9 cellular contexts compared by ENCODE assay signal in genomic region chr4:185573651-185574199, GRCh38. TPM values are rescaled to one million over a fixed set of nuclear protein-coding genes. Genes with fewer than 3 reads are reported as not detected.
DNase-seq lines count a peak whose midpoint lies in the region; ATAC-seq and TF ChIP-seq lines count a peak whose summit lies in the region.
"Had no signal": no experiment of that assay in that cellular context is flagged by ENCODE, and none has a peak within 500 bp of the region (broad histone marks: within the 10 kb centered on the region; RNA-seq: fewer than 3 reads in every experiment).

No MANE protein-coding gene starts in this region.

- no peak overlapping the region for H4K5ac ChIP-seq in mesendoderm (ENCODE audit: low read length)

- H3K36me3 Mint-ChIP-seq in Calu3 (ENCODE audit: insufficient read depth, unreplicated experiment) = no peaks in the 10 kb centered on the region
- H3K36me3 Mint-ChIP-seq in activated CD8-positive, alpha-beta T cell treated with anti-CD3 and anti-CD28 coated beads for 36 hours (ENCODE audit: low read depth) = no peaks in the 10 kb centered on the region
- H3K36me3 Mint-ChIP-seq: activated naive CD4-positive, alpha-beta T cell treated with anti-CD3 and anti-CD28 coated beads, Interleukin-2, amount 50 U/mL, for 72 hours had no signal

- TF ChIP-seq CTCF in Calu3 (IDR thresholded peaks at IDR 0.05; ENCODE audit: unreplicated experiment) = no peak
- no peak for TF ChIP-seq CTCF in activated CD8-positive, alpha-beta T cell treated with anti-CD3 and anti-CD28 coated beads for 36 hours (IDR thresholded peaks at IDR 0.05)

- peak overlapping the region; percentile 6 for H3K18ac ChIP-seq in mesendoderm (ENCODE audit: low read length)

- H3K4ac ChIP-seq in mesendoderm (ENCODE audit: low read depth, low read length) = peak overlapping the region; percentile 58

- no peak overlapping the region for H3K23ac ChIP-seq in mesendoderm (ENCODE audit: low read length)

- peak overlapping the region; percentile 69 for H3K27ac Mint-ChIP-seq in Calu3 (ENCODE audit: unreplicated experiment)
- H3K27ac Mint-ChIP-seq in stimulated activated naive CD8-positive, alpha-beta T cell treated with anti-CD3 and anti-CD28 coated beads, Interleukin-15, amount 100 ng/mL, for 72 hours = peak overlapping the region in 1 of 2 donors; percentile 77
- H3K27ac Mint-ChIP-seq in activated CD8-positive, alpha-beta T cell treated with anti-CD3 and anti-CD28 coated beads for 36 hours = no peak overlapping the region
- H3K27ac Mint-ChIP-seq: activated naive CD4-positive, alpha-beta T cell treated with anti-CD3 and anti-CD28 coated beads, Interleukin-2, amount 50 U/mL, for 72 hours had no signal

- H3K4me1 ChIP-seq in mesendoderm (ENCODE audit: control insufficient read depth, low read depth, low read length) = no peaks in the 10 kb centered on the region

- H3K79me2 ChIP-seq in mesendoderm (ENCODE audit: control insufficient read depth, insufficient read depth, low read length) = no peaks in the 10 kb centered on the region

- H3K27me3 ChIP-seq in mesendoderm (ENCODE audit: insufficient read depth, low read length, poor library complexity) = no peaks in the 10 kb centered on the region

- no CpG with 5 or more reads among the region's 10 CpGs for WGBS in mesendoderm (ENCODE audit: extremely low coverage, insufficient coverage, low lambda C conversion rate)

- no peak overlapping the region for H2BK120ac ChIP-seq in mesendoderm (ENCODE audit: low read depth, low read length)

- no peak overlapping the region for H2AK5ac ChIP-seq in mesendoderm (ENCODE audit: low read length)

- no peak for ATAC-seq in stimulated activated naive CD8-positive, alpha-beta T cell treated with anti-CD3 and anti-CD28 coated beads, Interleukin-15, amount 100 ng/mL, for 72 hours
- no peak for ATAC-seq in activated CD8-positive, alpha-beta T cell treated with anti-CD3 and anti-CD28 coated beads for 36 hours
- ATAC-seq: activated naive CD4-positive, alpha-beta T cell treated with anti-CD3 and anti-CD28 coated beads, Interleukin-2, amount 50 U/mL, for 72 hours had no signal

- H3K36me3 ChIP-seq in mesendoderm (ENCODE audit: control insufficient read depth, insufficient read depth, low read length) = no peaks in the 10 kb centered on the region

- H3K4me3 ChIP-seq in mesendoderm (ENCODE audit: low read length) = no peak overlapping the region

- H3K4me3 Mint-ChIP-seq in Calu3 (ENCODE audit: low read depth, unreplicated experiment) = peak overlapping the region; percentile 52
- no peak overlapping the region for H3K4me3 Mint-ChIP-seq in stimulated activated naive CD8-positive, alpha-beta T cell treated with anti-CD3 and anti-CD28 coated beads, Interleukin-15, amount 100 ng/mL, for 72 hours
- H3K4me3 Mint-ChIP-seq in activated CD8-positive, alpha-beta T cell treated with anti-CD3 and anti-CD28 coated beads for 36 hours = no peak overlapping the region

- CTCF ChIA-PET in Calu3 (lab: Charles Lee) = interaction anchor here (0.6 kb wide), 1 partner anchor 70 kb away, joined by 3 read pairs; no protein-coding TSS in a partner anchor
- CTCF ChIA-PET in activated CD8-positive, alpha-beta T cell treated with anti-CD3 and anti-CD28 coated beads for 36 hours (lab: Charles Lee) = no interaction called here

- no peak overlapping the region for H4K8ac ChIP-seq in mesendoderm (ENCODE audit: low read depth, low read length)

- H3K4me1 Mint-ChIP-seq in Calu3 (ENCODE audit: low read depth, unreplicated experiment) = peaks cover 10% of the 10 kb centered on the region
- H3K4me1 Mint-ChIP-seq in stimulated activated naive CD8-positive, alpha-beta T cell treated with anti-CD3 and anti-CD28 coated beads, Interleukin-15, amount 100 ng/mL, for 72 hours = no peaks in the 10 kb centered on the region
- no peaks in the 10 kb centered on the region for H3K4me1 Mint-ChIP-seq in activated CD8-positive, alpha-beta T cell treated with anti-CD3 and anti-CD28 coated beads for 36 hours (ENCODE audit: low read depth)

- H3K79me1 ChIP-seq in mesendoderm (ENCODE audit: low read length) = no peaks in the 10 kb centered on the region

- peak overlapping the region; percentile 47 for H3K27ac ChIP-seq in mesendoderm (ENCODE audit: low read depth, low read length)

- BruUV-seq in Calu3 (replicated peaks; lab: Mats Ljungman, UMichigan) = no TSS peak

- no peaks in the 10 kb centered on the region for H3K27me3 Mint-ChIP-seq in Calu3 (ENCODE audit: unreplicated experiment)
- H3K27me3 Mint-ChIP-seq in stimulated activated naive CD8-positive, alpha-beta T cell treated with anti-CD3 and anti-CD28 coated beads, Interleukin-15, amount 100 ng/mL, for 72 hours = peaks cover 27% of the 10 kb centered on the region
- peaks cover 9% of the 10 kb centered on the region for H3K27me3 Mint-ChIP-seq in activated CD8-positive, alpha-beta T cell treated with anti-CD3 and anti-CD28 coated beads for 36 hours

- no peak overlapping the region for H2BK15ac ChIP-seq in mesendoderm (replicated peaks; ENCODE audit: low read depth)

- H3K9me3 Mint-ChIP-seq in Calu3 (ENCODE audit: low read depth, unreplicated experiment) = no peaks in the 10 kb centered on the region
- no peaks in the 10 kb centered on the region for H3K9me3 Mint-ChIP-seq in stimulated activated naive CD8-positive, alpha-beta T cell treated with anti-CD3 and anti-CD28 coated beads, Interleukin-15, amount 100 ng/mL, for 72 hours
- H3K9me3 Mint-ChIP-seq in activated CD8-positive, alpha-beta T cell treated with anti-CD3 and anti-CD28 coated beads for 36 hours = no peaks in the 10 kb centered on the region
- H3K9me3 Mint-ChIP-seq: activated naive CD4-positive, alpha-beta T cell treated with anti-CD3 and anti-CD28 coated beads, Interleukin-2, amount 50 U/mL, for 72 hours had no signal

- intact Hi-C loops in Calu3 (cut with micrococcal nuclease; ENCODE audit: unreplicated experiment) = no loop called here
- intact Hi-C loops in activated CD8-positive, alpha-beta T cell treated with anti-CD3 and anti-CD28 coated beads for 36 hours (cut with micrococcal nuclease) = no loop called here

- peak overlapping the region; percentile 73 for H2BK5ac ChIP-seq in mesendoderm (ENCODE audit: low read length)

- peak overlapping the region; percentile 74 for H3K56ac ChIP-seq in mesendoderm (ENCODE audit: low read length)

- POLR2A ChIA-PET in activated CD8-positive, alpha-beta T cell treated with anti-CD3 and anti-CD28 coated beads for 36 hours (lab: Charles Lee) = no interaction called here

- DNase-seq in Calu3 (peak; percentile 48), NCI-H2107 treated with DMSO at 0.1 percent for 48 hours (lab: John Stamatoyannopoulos, UW; ENCODE audit: unreplicated experiment) (peak; percentile 76), dedifferentiated amniotic fluid mesenchymal stem cell (ENCODE audit: extremely low spot score) (peak; percentile 69), mesendoderm (peak; percentile 98), NCI-H1436 (lab: John Stamatoyannopoulos, UW) (no peak)
- no peak for DNase-seq in activated CD4-positive, alpha-beta T cell treated with anti-CD3 and anti-CD28 coated beads, Interleukin-2, amount 50 U/mL, for 4 hours
- no peak for DNase-seq in stimulated activated naive CD8-positive, alpha-beta T cell treated with anti-CD3 and anti-CD28 coated beads, Interleukin-15, amount 100 ng/mL, for 72 hours
- DNase-seq in activated CD8-positive, alpha-beta T cell treated with anti-CD3 and anti-CD28 coated beads for 36 hours = no peak

- no peak overlapping the region for H3K4me2 ChIP-seq in mesendoderm (ENCODE audit: low read length)

- no peak overlapping the region for H3K9ac ChIP-seq in mesendoderm (ENCODE audit: low read length)

RNA-seq across cellular contexts. Expression of gene PDLIM3, which starts 38.4 kb away (rescaled TPM):
- total RNA-seq in Calu3 (2022) = 0.50 and 0.51 TPM in 2 replicates
- 3.4 TPM for polyA plus RNA-seq in mesendoderm (2013, experiment 1 of 2)
- 3.4 TPM for polyA plus RNA-seq in mesendoderm (2013, experiment 2 of 2)
- total RNA-seq in activated CD8-positive, alpha-beta T cell treated with anti-CD3 and anti-CD28 coated beads for 36 hours = not detected

Comparison
In these comparisons a context has a peak if more than half of its experiments do, and no peak if none do; other contexts are left out.
1. DNase-seq: peak in Calu3 (single experiment), NCI-H2107 treated with DMSO at 0.1 percent for 48 hours (single experiment), dedifferentiated amniotic fluid mesenchymal stem cell (single experiment) and mesendoderm (single experiment); none in activated CD4-positive, alpha-beta T cell treated with anti-CD3 and anti-CD28 coated beads, Interleukin-2, amount 50 U/mL, for 4 hours (0 of 2), stimulated activated naive CD8-positive, alpha-beta T cell treated with anti-CD3 and anti-CD28 coated beads, Interleukin-15, amount 100 ng/mL, for 72 hours (0 of 2), activated CD8-positive, alpha-beta T cell treated with anti-CD3 and anti-CD28 coated beads for 36 hours (single experiment) and NCI-H1436 (single experiment).